15 cellular contexts compared by ENCODE assay signal in genomic region chr15:39188930-39189329, GRCh38.
DNase-seq lines count a peak whose midpoint lies in the region; ATAC-seq and TF ChIP-seq lines count a peak whose summit lies in the region.
"Had no signal": no experiment of that assay in that cellular context is flagged by ENCODE, and none has a peak within 500 bp of the region (broad histone marks: within the 10 kb centered on the region; RNA-seq: fewer than 3 reads in every experiment).

No MANE protein-coding gene starts in this region.

- H2AFZ ChIP-seq in GM23248 = no peak overlapping the region

- no peak overlapping the region for H3K4me2 ChIP-seq in GM23248 (ENCODE audit: unreplicated experiment)

- in situ Hi-C loops in GM23248 (cut with MboI) = no loop called here

- no peaks in the 10 kb centered on the region for H4K20me1 ChIP-seq in GM23248 (ENCODE audit: insufficient read depth)

- H3K9me3 ChIP-seq in GM23248 (ENCODE audit: low read depth) = no peaks in the 10 kb centered on the region
- H3K9me3 ChIP-seq: heart left ventricle, sigmoid colon had no signal

- DNase-seq in GM23248 (peak; percentile 92), fibroblast of gingiva (ENCODE audit: low read depth) (peak; percentile 80), pons (ENCODE audit: low spot score) (peak; percentile 33), T-helper 1 cell (no peak), occipital lobe (lab: John Stamatoyannopoulos, UW) (no peak)
- DNase-seq: activated CD8-positive, alpha-beta memory T cell treated with anti-CD3 and anti-CD28 coated beads, Interleukin-2, amount 50 U/mL, for 4 hours; Calu3; heart left ventricle; midbrain; NCI-H187 treated with DMSO at 0.1 percent for 48 hours; sigmoid colon had no signal

- H3K4me1 ChIP-seq in GM23248 (ENCODE audit: insufficient read depth) = peaks cover 76% of the 10 kb centered on the region

- WGBS in GM23248 (ENCODE audit: low coverage in 1 of 2, low lambda C conversion rate in 2 of 2, missing lambda C conversion rate in 2 of 2), 2 experiments = 25 to 31% methylated on average over 3 of the region's 3 CpGs

- no peaks in the 10 kb centered on the region for H3K27me3 ChIP-seq in GM23248 (replicated peaks; ENCODE audit: insufficient read depth)
- H3K27me3 ChIP-seq: cardiac muscle cell, heart left ventricle, sigmoid colon had no signal

- no peaks in the 10 kb centered on the region for H3K9me2 ChIP-seq in GM23248 (ENCODE audit: insufficient read depth)

- H3K36me3 ChIP-seq in GM23248 (ENCODE audit: low read depth) = no peaks in the 10 kb centered on the region
- H3K36me3 ChIP-seq: cardiac muscle cell, heart left ventricle, sigmoid colon had no signal

- H3K9ac ChIP-seq in GM23248 = peak overlapping the region; percentile 31; the same call in 1 of the 2 replicates

- H3K27ac ChIP-seq in GM23248 = peak overlapping the region; percentile 70
- H3K27ac ChIP-seq: cardiac muscle cell, heart left ventricle, sigmoid colon had no signal

- H3K4me3 ChIP-seq in GM23248 = no peak overlapping the region
- H3K4me3 ChIP-seq: cardiac muscle cell, heart left ventricle, sigmoid colon had no signal

- ATAC-seq in SK-N-SH treated with all-trans-retinoic acid at 6 μM for 48 hours (peak; percentile 35; the same call in 1 of the 3 replicates), HG03025 (IDR thresholded peaks at IDR 0.05; ENCODE audit: low FRiP score, unreplicated experiment) (no peak), GM18511 (IDR thresholded peaks at IDR 0.05; ENCODE audit: unreplicated experiment) (no peak)

- peaks cover 85% of the 10 kb centered on the region for H3F3A ChIP-seq in GM23248 (ENCODE audit: insufficient read depth)

- H3K79me2 ChIP-seq in GM23248 (ENCODE audit: insufficient read depth) = peaks cover 28% of the 10 kb centered on the region

TF ChIP-seq in SK-N-SH treated with all-trans-retinoic acid at 6 μM for 48 hours, 23 proteins besides CTCF, POLR2A, EP300 and RAD21:
- TF ChIP-seq OSR1 (CRISPR knock-in tag; IDR thresholded peaks at IDR 0.05) (no peak), CREB5 (CRISPR knock-in tag; IDR thresholded peaks at IDR 0.05; ENCODE audit: low read depth) (no peak), ZFP3 (CRISPR knock-in tag; IDR thresholded peaks at IDR 0.05) (no peak)

Comparison
In these comparisons a context has a peak if more than half of its experiments do, and no peak if none do; other contexts are left out.
1. DNase-seq: peak in GM23248 (single experiment), fibroblast of gingiva (single experiment) and pons (single experiment); none in T-helper 1 cell (0 of 5) and occipital lobe (single experiment).